Comparison of ENCODE assay signal across 8 cellular contexts in the genomic region with DNA sequence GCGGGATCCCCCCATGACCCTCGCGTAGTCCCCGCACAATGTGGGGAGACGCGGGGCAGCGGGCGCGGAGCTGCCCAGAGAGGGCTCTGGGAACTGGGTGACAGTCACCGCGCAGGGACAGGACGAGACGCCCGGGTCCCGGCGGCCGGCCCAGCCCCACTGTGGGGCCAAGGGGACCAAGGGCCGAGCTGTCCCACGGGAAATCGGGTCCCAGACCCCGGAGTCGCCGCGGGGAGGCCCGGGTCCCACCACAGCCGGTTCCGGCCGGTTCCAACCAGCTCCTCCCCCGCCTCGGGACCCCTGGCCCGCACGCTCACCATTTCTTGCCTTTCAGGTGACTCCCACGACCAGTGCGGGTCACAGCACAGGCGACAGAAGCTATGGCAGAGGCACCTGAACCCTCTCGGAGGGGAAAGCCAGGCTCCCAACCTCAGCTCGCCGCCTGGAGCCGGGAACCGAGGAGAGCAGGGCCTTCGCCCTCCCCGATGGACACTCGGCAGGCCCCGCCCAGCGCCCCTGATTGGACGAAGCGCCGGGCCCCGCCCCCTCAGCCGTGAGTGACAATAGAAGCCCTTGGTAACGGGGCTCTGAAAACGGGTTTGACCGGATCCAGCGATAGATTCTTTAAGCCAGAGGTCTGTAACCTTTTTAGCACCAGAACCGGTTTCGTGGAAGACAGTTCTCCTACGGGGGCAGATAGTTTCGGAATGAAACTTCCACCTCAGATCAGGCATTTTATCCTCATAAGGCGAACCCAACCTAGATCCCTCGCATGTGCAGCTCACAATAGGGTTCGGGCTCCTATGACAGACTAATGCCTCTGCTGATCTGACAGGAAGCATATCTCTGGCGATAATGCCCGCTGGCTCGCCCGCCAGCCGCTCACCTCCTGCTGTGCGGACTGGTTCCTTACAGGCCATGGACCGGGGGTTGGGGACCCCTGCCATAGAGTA. TPM values are rescaled to one million over a fixed set of nuclear protein-coding genes. Genes with fewer than 3 reads are reported as not detected.
DNase-seq lines count a peak whose midpoint lies in the region; ATAC-seq, FAIRE-seq and TF ChIP-seq lines count a peak whose summit lies in the region.

A gene (minus strand): TSS at position 460 of the 953 bp plus-strand sequence. CDS start 140 bp downstream, at position 320.

- H3K4me1 ChIP-seq in gastrocnemius medialis, result peaks cover 8 to 10% of the 10 kb centered on the region in 2 donors

- peaks cover 1% of the 10 kb centered on the region for H3K36me3 ChIP-seq in bronchial epithelial cell (ENCODE audit: control insufficient read depth, insufficient read depth, low read length)
- no peaks in the 10 kb centered on the region for H3K36me3 ChIP-seq in gastrocnemius medialis

- peak within 1 kb of the TSS; percentile 87 to 92 (median 90) for H3K27ac ChIP-seq in gastrocnemius medialis

- peak; percentile 96 for DNase-seq in DMS79 treated with DMSO at 0.1 percent for 48 hours (lab: John Stamatoyannopoulos, UW)
- DNase-seq in H54 (ENCODE audit: insufficient read length, low spot score), result peak; percentile 89
- peak; percentile 96 for DNase-seq in NCI-H2029 (lab: John Stamatoyannopoulos, UW)
- DNase-seq in bronchial epithelial cell (ENCODE audit: low read depth), result peak; percentile 83
- peak; percentile 84 to 86 for DNase-seq in gastrocnemius medialis
- no peak for DNase-seq in MV-4-11 (lab: John Stamatoyannopoulos, UW)

- intact Hi-C loops in gastrocnemius medialis (cut with DNase I; ENCODE audit: low total_unique reads), result loop anchor here (1.0 to 10.0 kb wide), 3 partner anchors 105 to 329 kb away; a partner anchor contains a TSS

- H3K4me3 ChIP-seq in WI38 (ENCODE audit: low read depth, low read length) (peak within 1 kb of the TSS; percentile 87), bronchial epithelial cell (ENCODE audit: low read depth, low read length) (peak within 1 kb of the TSS; percentile 97), iPS-18c (ENCODE audit: insufficient read depth, low read depth, low read length) (peak within 1 kb of the TSS; percentile 82), gastrocnemius medialis (peak within 1 kb of the TSS; percentile 86 to 95 (median 90))

- TF ChIP-seq POLR2A in H54 (IDR thresholded peaks at IDR 0.05; ENCODE audit: low read depth, low read length) (peak; percentile 87), gastrocnemius medialis (IDR thresholded peaks at IDR 0.05) (peak; percentile 52 to 58)

- H3K27me3 ChIP-seq in bronchial epithelial cell (ENCODE audit: control insufficient read depth, insufficient read depth, low read length) (no peaks in the 10 kb centered on the region), gastrocnemius medialis (no peaks in the 10 kb centered on the region)

- FAIRE-seq in H54 (lab: Jason Lieb, UNC) (no peak), bronchial epithelial cell (lab: Jason Lieb, UNC) (no peak)

- in situ Hi-C loops in gastrocnemius medialis (cut with MboI; ENCODE audit: low sequenced_read_pairs in 4 of 4), result no loop called here

- TF ChIP-seq CTCF in WI38 (IDR thresholded peaks at IDR 0.05; ENCODE audit: low read depth, low read length), result no peak
- no peak for TF ChIP-seq CTCF in bronchial epithelial cell (IDR thresholded peaks at IDR 0.05; ENCODE audit: insufficient read depth, low read length, severe bottlenecking)
- TF ChIP-seq CTCF in gastrocnemius medialis (IDR thresholded peaks at IDR 0.05 in 4 of 5, conservative IDR thresholded peaks at IDR 0.05 in 1 of 5), result no peak

- H3K9me3 ChIP-seq in iPS-18c (ENCODE audit: control insufficient read depth, insufficient read depth, low read length) (peaks cover 3% of the 10 kb centered on the region), gastrocnemius medialis (no peaks in the 10 kb centered on the region)

- peak; percentile 99 for ATAC-seq in gastrocnemius medialis

RNA-seq across cellular contexts. Expression of the gene that starts here (rescaled TPM):
- total RNA-seq in bronchial epithelial cell, result 5.5 and 8.8 TPM in 2 replicates
- 1 to 10 TPM; 3.6 to 8.2 (median 5.0) TPM for total RNA-seq in gastrocnemius medialis
